ENCODE assay signal across 3 cellular contexts in the genomic region with DNA sequence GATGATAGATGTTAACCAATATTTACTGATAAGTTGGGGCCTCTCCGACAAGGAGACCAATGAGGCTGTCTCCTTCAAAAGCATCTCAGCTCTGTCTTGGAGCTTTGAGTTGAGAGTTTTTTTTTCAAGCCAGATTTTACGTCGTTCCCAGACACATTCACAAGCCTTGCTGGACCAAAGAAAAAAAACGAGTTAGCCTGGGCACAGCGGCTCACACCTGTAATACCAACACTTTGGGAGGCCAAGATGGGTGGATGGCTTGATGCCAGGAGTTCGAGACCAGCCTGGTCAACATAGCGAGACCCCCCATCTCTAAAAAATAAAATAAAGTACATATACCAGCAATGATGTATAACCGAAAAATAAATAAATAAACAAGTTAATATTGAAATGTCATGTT.
TF ChIP-seq lines count a peak whose summit lies in the region.

No MANE protein-coding gene starts in this region.

TF ChIP-seq in GM23338, 12 proteins besides CTCF, POLR2A, EP300 and RAD21 (continued from another document):
- TF ChIP-seq, protein P1, sequence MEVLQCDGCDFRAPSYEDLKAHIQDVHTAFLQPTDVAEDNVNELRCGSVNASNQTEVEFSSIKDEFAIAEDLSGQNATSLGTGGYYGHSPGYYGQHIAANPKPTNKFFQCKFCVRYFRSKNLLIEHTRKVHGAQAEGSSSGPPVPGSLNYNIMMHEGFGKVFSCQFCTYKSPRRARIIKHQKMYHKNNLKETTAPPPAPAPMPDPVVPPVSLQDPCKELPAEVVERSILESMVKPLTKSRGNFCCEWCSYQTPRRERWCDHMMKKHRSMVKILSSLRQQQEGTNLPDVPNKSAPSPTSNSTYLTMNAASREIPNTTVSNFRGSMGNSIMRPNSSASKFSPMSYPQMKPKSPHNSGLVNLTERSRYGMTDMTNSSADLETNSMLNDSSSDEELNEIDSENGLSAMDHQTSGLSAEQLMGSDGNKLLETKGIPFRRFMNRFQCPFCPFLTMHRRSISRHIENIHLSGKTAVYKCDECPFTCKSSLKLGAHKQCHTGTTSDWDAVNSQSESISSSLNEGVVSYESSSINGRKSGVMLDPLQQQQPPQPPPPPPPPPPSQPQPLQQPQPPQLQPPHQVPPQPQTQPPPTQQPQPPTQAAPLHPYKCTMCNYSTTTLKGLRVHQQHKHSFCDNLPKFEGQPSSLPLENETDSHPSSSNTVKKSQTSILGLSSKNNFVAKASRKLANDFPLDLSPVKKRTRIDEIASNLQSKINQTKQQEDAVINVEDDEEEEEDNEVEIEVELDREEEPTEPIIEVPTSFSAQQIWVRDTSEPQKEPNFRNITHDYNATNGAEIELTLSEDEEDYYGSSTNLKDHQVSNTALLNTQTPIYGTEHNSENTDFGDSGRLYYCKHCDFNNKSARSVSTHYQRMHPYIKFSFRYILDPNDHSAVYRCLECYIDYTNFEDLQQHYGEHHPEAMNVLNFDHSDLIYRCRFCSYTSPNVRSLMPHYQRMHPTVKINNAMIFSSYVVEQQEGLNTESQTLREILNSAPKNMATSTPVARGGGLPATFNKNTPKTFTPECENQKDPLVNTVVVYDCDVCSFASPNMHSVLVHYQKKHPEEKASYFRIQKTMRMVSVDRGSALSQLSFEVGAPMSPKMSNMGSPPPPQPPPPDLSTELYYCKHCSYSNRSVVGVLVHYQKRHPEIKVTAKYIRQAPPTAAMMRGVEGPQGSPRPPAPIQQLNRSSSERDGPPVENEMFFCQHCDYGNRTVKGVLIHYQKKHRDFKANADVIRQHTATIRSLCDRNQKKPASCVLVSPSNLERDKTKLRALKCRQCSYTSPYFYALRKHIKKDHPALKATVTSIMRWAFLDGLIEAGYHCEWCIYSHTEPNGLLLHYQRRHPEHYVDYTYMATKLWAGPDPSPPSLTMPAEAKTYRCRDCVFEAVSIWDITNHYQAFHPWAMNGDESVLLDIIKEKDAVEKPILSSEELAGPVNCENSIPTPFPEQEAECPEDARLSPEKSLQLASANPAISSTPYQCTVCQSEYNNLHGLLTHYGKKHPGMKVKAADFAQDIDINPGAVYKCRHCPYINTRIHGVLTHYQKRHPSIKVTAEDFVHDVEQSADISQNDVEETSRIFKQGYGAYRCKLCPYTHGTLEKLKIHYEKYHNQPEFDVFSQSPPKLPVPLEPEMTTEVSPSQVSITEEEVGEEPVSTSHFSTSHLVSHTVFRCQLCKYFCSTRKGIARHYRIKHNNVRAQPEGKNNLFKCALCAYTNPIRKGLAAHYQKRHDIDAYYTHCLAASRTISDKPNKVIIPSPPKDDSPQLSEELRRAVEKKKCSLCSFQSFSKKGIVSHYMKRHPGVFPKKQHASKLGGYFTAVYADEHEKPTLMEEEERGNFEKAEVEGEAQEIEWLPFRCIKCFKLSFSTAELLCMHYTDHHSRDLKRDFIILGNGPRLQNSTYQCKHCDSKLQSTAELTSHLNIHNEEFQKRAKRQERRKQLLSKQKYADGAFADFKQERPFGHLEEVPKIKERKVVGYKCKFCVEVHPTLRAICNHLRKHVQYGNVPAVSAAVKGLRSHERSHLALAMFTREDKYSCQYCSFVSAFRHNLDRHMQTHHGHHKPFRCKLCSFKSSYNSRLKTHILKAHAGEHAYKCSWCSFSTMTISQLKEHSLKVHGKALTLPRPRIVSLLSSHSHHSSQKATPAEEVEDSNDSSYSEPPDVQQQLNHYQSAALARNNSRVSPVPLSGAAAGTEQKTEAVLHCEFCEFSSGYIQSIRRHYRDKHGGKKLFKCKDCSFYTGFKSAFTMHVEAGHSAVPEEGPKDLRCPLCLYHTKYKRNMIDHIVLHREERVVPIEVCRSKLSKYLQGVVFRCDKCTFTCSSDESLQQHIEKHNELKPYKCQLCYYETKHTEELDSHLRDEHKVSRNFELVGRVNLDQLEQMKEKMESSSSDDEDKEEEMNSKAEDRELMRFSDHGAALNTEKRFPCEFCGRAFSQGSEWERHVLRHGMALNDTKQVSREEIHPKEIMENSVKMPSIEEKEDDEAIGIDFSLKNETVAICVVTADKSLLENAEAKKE (CRISPR knock-in tag; IDR thresholded peaks at IDR 0.05) = no peak

TF ChIP-seq in WTC11, 78 proteins besides CTCF, POLR2A, EP300 and RAD21 (continued from another document):
- TF ChIP-seq, protein P2, sequence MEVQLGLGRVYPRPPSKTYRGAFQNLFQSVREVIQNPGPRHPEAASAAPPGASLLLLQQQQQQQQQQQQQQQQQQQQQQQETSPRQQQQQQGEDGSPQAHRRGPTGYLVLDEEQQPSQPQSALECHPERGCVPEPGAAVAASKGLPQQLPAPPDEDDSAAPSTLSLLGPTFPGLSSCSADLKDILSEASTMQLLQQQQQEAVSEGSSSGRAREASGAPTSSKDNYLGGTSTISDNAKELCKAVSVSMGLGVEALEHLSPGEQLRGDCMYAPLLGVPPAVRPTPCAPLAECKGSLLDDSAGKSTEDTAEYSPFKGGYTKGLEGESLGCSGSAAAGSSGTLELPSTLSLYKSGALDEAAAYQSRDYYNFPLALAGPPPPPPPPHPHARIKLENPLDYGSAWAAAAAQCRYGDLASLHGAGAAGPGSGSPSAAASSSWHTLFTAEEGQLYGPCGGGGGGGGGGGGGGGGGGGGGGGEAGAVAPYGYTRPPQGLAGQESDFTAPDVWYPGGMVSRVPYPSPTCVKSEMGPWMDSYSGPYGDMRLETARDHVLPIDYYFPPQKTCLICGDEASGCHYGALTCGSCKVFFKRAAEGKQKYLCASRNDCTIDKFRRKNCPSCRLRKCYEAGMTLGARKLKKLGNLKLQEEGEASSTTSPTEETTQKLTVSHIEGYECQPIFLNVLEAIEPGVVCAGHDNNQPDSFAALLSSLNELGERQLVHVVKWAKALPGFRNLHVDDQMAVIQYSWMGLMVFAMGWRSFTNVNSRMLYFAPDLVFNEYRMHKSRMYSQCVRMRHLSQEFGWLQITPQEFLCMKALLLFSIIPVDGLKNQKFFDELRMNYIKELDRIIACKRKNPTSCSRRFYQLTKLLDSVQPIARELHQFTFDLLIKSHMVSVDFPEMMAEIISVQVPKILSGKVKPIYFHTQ (CRISPR knock-in tag; IDR thresholded peaks at IDR 0.05) = no peak

TF ChIP-seq in HepG2, 621 proteins besides CTCF, POLR2A, EP300 and RAD21 (continued from another document):
- TF ChIP-seq HHEX (CRISPR knock-in tag; IDR thresholded peaks at IDR 0.05) (no peak), CEBPG (CRISPR knock-in tag; IDR thresholded peaks at IDR 0.05) (no peak)
